In the genomic region with DNA sequence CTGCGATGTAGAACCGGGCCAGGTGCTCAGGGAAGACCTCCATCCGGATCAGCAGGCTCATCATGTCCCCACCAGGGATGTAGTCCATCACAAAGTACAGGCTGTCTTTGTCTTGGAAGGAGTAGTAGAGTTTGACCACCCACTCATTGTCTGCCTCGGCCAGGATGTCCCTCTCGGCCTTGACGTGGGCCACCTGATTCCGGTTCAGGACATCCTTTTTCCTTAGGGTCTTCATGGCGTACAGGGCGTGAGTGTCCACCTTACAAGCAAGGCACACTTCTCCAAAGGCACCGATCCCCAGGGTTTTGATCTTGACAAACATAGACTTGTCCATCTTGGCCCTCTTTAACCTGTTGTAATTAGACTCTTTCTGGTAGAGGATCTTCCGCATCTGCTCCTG, we compare ENCODE assay signal across 15 cellular contexts.
DNase-seq lines count a peak whose midpoint lies in the region; ATAC-seq and TF ChIP-seq lines count a peak whose summit lies in the region.
"Had no signal": no experiment of that assay in that cellular context is flagged by ENCODE, and none has a peak within 500 bp of the region (broad histone marks: within the 10 kb centered on the region; RNA-seq: fewer than 3 reads in every experiment).

No MANE protein-coding gene starts in this region.

- H3K4me1 Mint-ChIP-seq in chondrocyte (ENCODE audit: low read depth) = peaks cover 34% of the 10 kb centered on the region
- no peaks in the 10 kb centered on the region for H3K4me1 Mint-ChIP-seq in type B pancreatic cell (ENCODE audit: unreplicated experiment)
- H3K4me1 Mint-ChIP-seq: CD4-positive, CD25-positive, alpha-beta regulatory T cell had no signal

- no peaks in the 10 kb centered on the region for H3K4me1 ChIP-seq in right atrium auricular region
- H3K4me1 ChIP-seq in lower lobe of right lung = no peaks in the 10 kb centered on the region
- H3K4me1 ChIP-seq: BE2C had no signal

- H3K9me3 Mint-ChIP-seq in chondrocyte (ENCODE audit: low read depth) (no peaks in the 10 kb centered on the region), type B pancreatic cell (no peaks in the 10 kb centered on the region)
- H3K9me3 Mint-ChIP-seq: CD4-positive, CD25-positive, alpha-beta regulatory T cell; CD8-positive, alpha-beta memory T cell had no signal

- DNase-seq in right atrium auricular region (ENCODE audit: low spot score) = peak; percentile 49
- DNase-seq in cardiac septum (ENCODE audit: low spot score) = no peak
- DNase-seq in chondrocyte (ENCODE audit: low spot score) = no peak
- DNase-seq in lower lobe of right lung = peak; percentile 16
- DNase-seq in type B pancreatic cell (ENCODE audit: extremely low spot score, unreplicated experiment) = peak; percentile 37
- DNase-seq in sciatic nerve (ENCODE audit: low spot score) = no peak
- no peak for DNase-seq in stimulated activated CD4-positive, alpha-beta T cell treated with anti-CD3 and anti-CD28 coated beads, Interleukin-4, amount 100 ng/mL, for 4 hours
- DNase-seq: BE2C; C1 segment of cervical spinal cord; CD4-positive, CD25-positive, alpha-beta regulatory T cell; CD8-positive, alpha-beta memory T cell; COR-L47; DMS 273 treated with DMSO at 0.1 percent for 48 hours; GM23248; HCEC 1CT had no signal

- H3K9me3 ChIP-seq in right atrium auricular region = no peaks in the 10 kb centered on the region
- H3K9me3 ChIP-seq in lower lobe of right lung = no peaks in the 10 kb centered on the region
- H3K9me3 ChIP-seq: BE2C had no signal

- H3K4me3 Mint-ChIP-seq in chondrocyte (ENCODE audit: unreplicated experiment) (no peak overlapping the region), type B pancreatic cell (no peak overlapping the region)
- H3K4me3 Mint-ChIP-seq: CD4-positive, CD25-positive, alpha-beta regulatory T cell; CD8-positive, alpha-beta memory T cell had no signal

- intact Hi-C loops in cardiac septum (cut with DNase I) = no loop called here
- intact Hi-C loops in lower lobe of right lung (cut with DNase I) = no loop called here
- intact Hi-C loops in sciatic nerve (cut with DNase I) = no loop called here

- TF ChIP-seq CTCF in right atrium auricular region (IDR thresholded peaks at IDR 0.05) (no peak), chondrocyte (IDR thresholded peaks at IDR 0.05) (no peak), lower lobe of right lung (IDR thresholded peaks at IDR 0.05) (no peak), type B pancreatic cell (conservative IDR thresholded peaks at IDR 0.05) (no peak)

- H3K27ac ChIP-seq in right atrium auricular region (no peak overlapping the region), lower lobe of right lung (no peak overlapping the region)
- H3K27ac ChIP-seq: GM23248 had no signal

- H3K36me3 ChIP-seq in right atrium auricular region = peaks cover 81% of the 10 kb centered on the region
- H3K36me3 ChIP-seq in lower lobe of right lung = peaks cover 93% of the 10 kb centered on the region
- H3K36me3 ChIP-seq: BE2C had no signal

- ATAC-seq in lower lobe of right lung = no peak
- ATAC-seq in sciatic nerve = no peak

- no peaks in the 10 kb centered on the region for H3K27me3 ChIP-seq in right atrium auricular region
- H3K27me3 ChIP-seq in lower lobe of right lung (ENCODE audit: low read depth) = no peaks in the 10 kb centered on the region
- H3K27me3 ChIP-seq: BE2C had no signal

- H3K4me3 ChIP-seq in right atrium auricular region = no peak overlapping the region
- no peak overlapping the region for H3K4me3 ChIP-seq in lower lobe of right lung
- H3K4me3 ChIP-seq: GM23248 had no signal

- no peaks in the 10 kb centered on the region for H3K27me3 Mint-ChIP-seq in chondrocyte (ENCODE audit: low read depth)
- H3K27me3 Mint-ChIP-seq in type B pancreatic cell = no peaks in the 10 kb centered on the region

- H3K27ac Mint-ChIP-seq in chondrocyte (ENCODE audit: unreplicated experiment) (peak overlapping the region; percentile 94), type B pancreatic cell (no peak overlapping the region)
- H3K27ac Mint-ChIP-seq: CD4-positive, CD25-positive, alpha-beta regulatory T cell; CD8-positive, alpha-beta memory T cell had no signal

- H3K36me3 Mint-ChIP-seq in chondrocyte (ENCODE audit: low read depth) = peaks cover 45% of the 10 kb centered on the region
- H3K36me3 Mint-ChIP-seq in type B pancreatic cell = peaks cover 24% of the 10 kb centered on the region
- H3K36me3 Mint-ChIP-seq: CD4-positive, CD25-positive, alpha-beta regulatory T cell had no signal

Comparison
In these comparisons a context has a peak if more than half of its experiments do, and no peak if none do; other contexts are left out.
1. DNase-seq: peak in right atrium auricular region (single experiment), lower lobe of right lung (single experiment) and type B pancreatic cell (single experiment); none in cardiac septum (single experiment), chondrocyte (single experiment), sciatic nerve (single experiment) and stimulated activated CD4-positive, alpha-beta T cell treated with anti-CD3 and anti-CD28 coated beads, Interleukin-4, amount 100 ng/mL, for 4 hours (0 of 2).